In genomic region chr9:130266236-130267098, GRCh38 we compare ENCODE assay signal across 11 cellular contexts. TPM values are rescaled to one million over a fixed set of nuclear protein-coding genes. Genes with fewer than 3 reads are reported as not detected.
A peak's percentile ranks its signal among the peaks of the same experiment; 100 is the strongest.
DNase-seq lines count a peak whose midpoint lies in the region; ATAC-seq and TF ChIP-seq lines count a peak whose summit lies in the region.
"Had no signal": no experiment of that assay in that cellular context is flagged by ENCODE, and none has a peak within 500 bp of the region (broad histone marks: within the 10 kb centered on the region; RNA-seq: fewer than 3 reads in every experiment).

No MANE protein-coding gene starts in this region.

- H3K36me3 Mint-ChIP-seq in activated CD8-positive, alpha-beta memory T cell treated with anti-CD3 and anti-CD28 coated beads, Interleukin-2, amount 10 ng/mL, durations not matched to agents 7 days and 5 days: no peaks in the 10 kb centered on the region
- H3K36me3 Mint-ChIP-seq in nephron progenitor cell (ENCODE audit: low read depth): no peaks in the 10 kb centered on the region

- intact Hi-C loops in heart right ventricle (cut with DNase I): loop anchor here in 2 of 10 donors (10.0 kb wide), 1 partner anchor 58 kb away; no protein-coding TSS in a partner anchor
- intact Hi-C loops in upper lobe of right lung (cut with DNase I): no loop called here

- H3K9me3 ChIP-seq in heart right ventricle: no peaks in the 10 kb centered on the region
- H3K9me3 ChIP-seq in upper lobe of right lung: no peaks in the 10 kb centered on the region

- WGBS in heart right ventricle, 2 donors: 24 to 31% methylated on average over 41 of the region's 41 CpGs

- CTCF ChIA-PET in activated CD8-positive, alpha-beta memory T cell treated with anti-CD3 and anti-CD28 coated beads, Interleukin-2, amount 10 ng/mL, durations not matched to agents 7 days and 5 days (lab: Charles Lee): no interaction called here

- H3K27ac ChIP-seq in heart right ventricle (peak overlapping the region in 7 of 10 donors; percentile 29 to 81 (median 64)), upper lobe of right lung (no peak overlapping the region)

- no peak overlapping the region for H3K27ac Mint-ChIP-seq in activated CD8-positive, alpha-beta memory T cell treated with anti-CD3 and anti-CD28 coated beads, Interleukin-2, amount 10 ng/mL, durations not matched to agents 7 days and 5 days
- H3K27ac Mint-ChIP-seq in nephron progenitor cell: no peak overlapping the region

- H3K4me3 Mint-ChIP-seq in activated CD8-positive, alpha-beta memory T cell treated with anti-CD3 and anti-CD28 coated beads, Interleukin-2, amount 10 ng/mL, durations not matched to agents 7 days and 5 days: no peak overlapping the region
- peak overlapping the region; percentile 82 for H3K4me3 Mint-ChIP-seq in nephron progenitor cell

- peak; percentile 3 for DNase-seq in activated CD8-positive, alpha-beta memory T cell treated with anti-CD3 and anti-CD28 coated beads, Interleukin-2, amount 50 U/mL, for 48 hours
- no peak for DNase-seq in activated CD8-positive, alpha-beta memory T cell treated with anti-CD3 and anti-CD28 coated beads, Interleukin-2, amount 10 ng/mL, durations not matched to agents 7 days and 5 days
- DNase-seq in heart right ventricle (no peak), nephron progenitor cell (no peak), upper lobe of right lung (no peak), NCI-H187 (lab: John Stamatoyannopoulos, UW) (no peak)
- DNase-seq in activated CD4-positive, alpha-beta T cell treated with anti-CD3 and anti-CD28 coated beads for 48 hours: no peak
- DNase-seq: activated CD4-positive, alpha-beta T cell treated with anti-CD3 and anti-CD28 coated beads for 1 hour; activated gamma-delta T cell treated with Interleukin-2 at 50 U/mL for 16 hours; SIG-M5 had no signal

- ATAC-seq in activated CD8-positive, alpha-beta memory T cell treated with anti-CD3 and anti-CD28 coated beads, Interleukin-2, amount 10 ng/mL, durations not matched to agents 7 days and 5 days: no peak
- ATAC-seq in heart right ventricle (peak in 1 of 8 donors; percentile 10), upper lobe of right lung (no peak), GM19395 (IDR thresholded peaks at IDR 0.05; ENCODE audit: unreplicated experiment) (no peak)

- peaks cover 0 to 69% (median 63%) of the 10 kb centered on the region in 7 donors for H3K27me3 ChIP-seq in heart right ventricle
- H3K27me3 ChIP-seq in upper lobe of right lung: peaks cover 26% of the 10 kb centered on the region

- no peak for TF ChIP-seq CTCF in heart right ventricle (IDR thresholded peaks at IDR 0.05)
- no peak for TF ChIP-seq CTCF in nephron progenitor cell (IDR thresholded peaks at IDR 0.05)
- TF ChIP-seq CTCF in upper lobe of right lung (IDR thresholded peaks at IDR 0.05): no peak

- H3K36me3 ChIP-seq in heart right ventricle: no peaks in the 10 kb centered on the region
- H3K36me3 ChIP-seq in upper lobe of right lung: no peaks in the 10 kb centered on the region

- no peaks in the 10 kb centered on the region for H3K9me3 Mint-ChIP-seq in activated CD8-positive, alpha-beta memory T cell treated with anti-CD3 and anti-CD28 coated beads, Interleukin-2, amount 10 ng/mL, durations not matched to agents 7 days and 5 days (ENCODE audit: low read depth)
- H3K9me3 Mint-ChIP-seq in nephron progenitor cell: no peaks in the 10 kb centered on the region

- peak overlapping the region in 9 of 10 donors; percentile 28 to 61 (median 52) for H3K4me3 ChIP-seq in heart right ventricle
- peak overlapping the region; percentile 32 for H3K4me3 ChIP-seq in upper lobe of right lung

- peaks cover 0 to 52% (median 27%) of the 10 kb centered on the region in 9 donors for H3K4me1 ChIP-seq in heart right ventricle
- peaks cover 7% of the 10 kb centered on the region for H3K4me1 ChIP-seq in upper lobe of right lung

- H3K4me1 Mint-ChIP-seq in activated CD8-positive, alpha-beta memory T cell treated with anti-CD3 and anti-CD28 coated beads, Interleukin-2, amount 10 ng/mL, durations not matched to agents 7 days and 5 days: no peaks in the 10 kb centered on the region
- peaks cover 43% of the 10 kb centered on the region for H3K4me1 Mint-ChIP-seq in nephron progenitor cell

- H3K27me3 Mint-ChIP-seq in activated CD8-positive, alpha-beta memory T cell treated with anti-CD3 and anti-CD28 coated beads, Interleukin-2, amount 10 ng/mL, durations not matched to agents 7 days and 5 days: peaks cover 87% of the 10 kb centered on the region
- peaks cover 93% of the 10 kb centered on the region for H3K27me3 Mint-ChIP-seq in nephron progenitor cell (ENCODE audit: low read depth, poor library complexity)

RNA-seq across cellular contexts. Expression of gene HMCN2, which starts 0.9 kb away (rescaled TPM):
- total RNA-seq in activated CD8-positive, alpha-beta memory T cell treated with anti-CD3 and anti-CD28 coated beads, Interleukin-2, amount 10 ng/mL, durations not matched to agents 7 days and 5 days: not detected
- total RNA-seq in heart right ventricle (1 to 10 TPM; 2.6 to 6.1 (median 4.9) TPM), upper lobe of right lung (7.8 TPM)
- polyA plus RNA-seq in heart right ventricle: 10 to 100 TPM in 1 of 2 donors, 1 to 10 TPM in 1; 6.2 to 10.2 TPM
